ENCODE assay signal across 13 cellular contexts in genomic region chr10:128186959-128187787, GRCh38.
A peak's percentile ranks its signal among the peaks of the same experiment; 100 is the strongest.
DNase-seq lines count a peak whose midpoint lies in the region; ATAC-seq and TF ChIP-seq lines count a peak whose summit lies in the region.
"Had no signal": no experiment of that assay in that cellular context is flagged by ENCODE, and none has a peak within 500 bp of the region (broad histone marks: within the 10 kb centered on the region; RNA-seq: fewer than 3 reads in every experiment).

No MANE protein-coding gene starts in this region.

- H3K27me3 Mint-ChIP-seq in stimulated activated naive CD8-positive, alpha-beta T cell treated with anti-CD3 and anti-CD28 coated beads, Interleukin-15, Interleukin-2, amounts not matched to agents 100 ng/mL and 50 ng/mL, for 24 hours: no peaks in the 10 kb centered on the region

- peaks cover 14% of the 10 kb centered on the region for H3K4me1 Mint-ChIP-seq in stimulated activated naive CD8-positive, alpha-beta T cell treated with anti-CD3 and anti-CD28 coated beads, Interleukin-15, Interleukin-2, amounts not matched to agents 100 ng/mL and 50 ng/mL, for 24 hours (ENCODE audit: low read depth)

- no peak for TF ChIP-seq CTCF in fibroblast of villous mesenchyme (IDR thresholded peaks at IDR 0.05; ENCODE audit: insufficient read depth, low read depth, low read length)

- H3K27ac Mint-ChIP-seq in stimulated activated naive CD8-positive, alpha-beta T cell treated with anti-CD3 and anti-CD28 coated beads, Interleukin-15, Interleukin-2, amounts not matched to agents 100 ng/mL and 50 ng/mL, for 24 hours: peak overlapping the region; percentile 60
- H3K27ac Mint-ChIP-seq: progenitor cell of endocrine pancreas had no signal

- peak overlapping the region; percentile 78 for H3K4me3 Mint-ChIP-seq in stimulated activated naive CD8-positive, alpha-beta T cell treated with anti-CD3 and anti-CD28 coated beads, Interleukin-15, Interleukin-2, amounts not matched to agents 100 ng/mL and 50 ng/mL, for 24 hours

- H3K4me3 ChIP-seq in fibroblast of villous mesenchyme (ENCODE audit: low read depth, low read length): no peak overlapping the region
- H3K4me3 ChIP-seq: A549, testis had no signal

- H3K9me3 Mint-ChIP-seq in stimulated activated naive CD8-positive, alpha-beta T cell treated with anti-CD3 and anti-CD28 coated beads, Interleukin-15, Interleukin-2, amounts not matched to agents 100 ng/mL and 50 ng/mL, for 24 hours: peaks cover 4% of the 10 kb centered on the region

- H3K36me3 Mint-ChIP-seq in stimulated activated naive CD8-positive, alpha-beta T cell treated with anti-CD3 and anti-CD28 coated beads, Interleukin-15, Interleukin-2, amounts not matched to agents 100 ng/mL and 50 ng/mL, for 24 hours (ENCODE audit: low read depth): no peaks in the 10 kb centered on the region

- ATAC-seq in HG02884 (IDR thresholded peaks at IDR 0.05; ENCODE audit: unreplicated experiment): no peak
- ATAC-seq: A549, left ventricle myocardium superior had no signal

- peak; percentile 40 for DNase-seq in activated CD4-positive, alpha-beta T cell treated with anti-CD3 and anti-CD28 coated beads for 48 hours
- no peak for DNase-seq in activated CD4-positive, alpha-beta T cell treated with anti-CD3 and anti-CD28 coated beads, Interleukin-2, amount 50 U/mL, for 1 hour
- peak; percentile 35 for DNase-seq in activated T-cell treated with anti-CD3 and anti-CD28 coated beads, Interleukin-2, amount 50 U/mL, for 1 hour
- DNase-seq in fibroblast of villous mesenchyme (ENCODE audit: low read depth) (peak; percentile 6), NCI-H2196 (lab: John Stamatoyannopoulos, UW; ENCODE audit: unreplicated experiment) (no peak), NCI-H2081 treated with DMSO at 0.1 percent for 48 hours (lab: John Stamatoyannopoulos, UW) (no peak)
- DNase-seq: left ventricle myocardium superior, NCI-H446, testis had no signal

Comparison
In these comparisons a context has a peak if more than half of its experiments do, and no peak if none do; other contexts are left out.
1. DNase-seq: peak in activated CD4-positive, alpha-beta T cell treated with anti-CD3 and anti-CD28 coated beads for 48 hours (single experiment), activated T-cell treated with anti-CD3 and anti-CD28 coated beads, Interleukin-2, amount 50 U/mL, for 1 hour (single experiment) and fibroblast of villous mesenchyme (single experiment); none in activated CD4-positive, alpha-beta T cell treated with anti-CD3 and anti-CD28 coated beads, Interleukin-2, amount 50 U/mL, for 1 hour (single experiment), NCI-H2196 (single experiment) and NCI-H2081 treated with DMSO at 0.1 percent for 48 hours (single experiment).